ENCODE assay signal across 8 cellular contexts in the genomic region with DNA sequence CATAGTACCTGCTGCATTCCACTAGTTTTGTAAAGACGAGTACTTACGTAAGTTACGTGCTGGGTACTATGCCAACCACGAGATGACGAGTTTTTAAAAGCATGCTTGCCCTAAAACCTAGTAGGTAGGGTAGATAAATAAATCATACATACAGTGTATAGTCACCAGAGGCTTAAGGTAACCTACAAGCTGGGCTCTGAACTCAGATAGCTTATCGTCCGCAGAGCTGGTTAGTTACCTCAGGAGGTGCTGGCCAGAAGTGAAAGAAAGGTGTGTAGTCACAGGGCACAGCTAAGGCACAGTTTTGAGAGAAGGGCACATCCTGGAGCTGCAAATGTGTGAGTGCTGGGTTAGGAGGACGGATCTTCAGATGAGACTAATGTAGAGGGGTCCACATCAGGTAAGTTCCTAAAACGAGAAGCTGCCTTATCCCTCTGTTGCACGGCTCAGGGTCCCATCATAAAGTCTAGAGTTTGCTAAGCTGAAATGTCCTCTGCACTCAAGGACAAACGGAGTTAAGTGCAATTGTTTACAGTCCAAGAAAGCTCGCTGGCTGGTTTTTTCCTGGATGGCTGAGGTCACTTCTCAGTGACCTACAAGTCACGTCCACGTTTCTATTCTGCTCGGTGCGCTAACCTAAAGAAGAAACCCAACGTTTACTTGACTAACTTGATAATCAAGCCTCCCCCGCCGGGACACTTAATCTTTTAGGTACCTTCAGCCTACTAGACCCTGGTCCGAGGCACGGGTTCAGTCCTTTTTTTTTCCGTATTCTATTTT. TPM values are rescaled to one million over a fixed set of nuclear protein-coding genes. Genes with fewer than 3 reads are reported as not detected.
A peak's percentile ranks its signal among the peaks of the same experiment; 100 is the strongest.
DNase-seq lines count a peak whose midpoint lies in the region; ATAC-seq and TF ChIP-seq lines count a peak whose summit lies in the region.

No MANE protein-coding gene starts in this region.

- H3K36me3 Mint-ChIP-seq in CD8-positive, alpha-beta T cell, result no peaks in the 10 kb centered on the region
- no peaks in the 10 kb centered on the region for H3K36me3 Mint-ChIP-seq in activated CD8-positive, alpha-beta T cell treated with anti-CD3 and anti-CD28 coated beads, Interleukin-2, amount 10 ng/mL, durations not matched to agents 7 days and 5 days (ENCODE audit: low read depth)

- no peak for TF ChIP-seq EP300 in sigmoid colon (IDR thresholded peaks at IDR 0.05)

- H3K27ac ChIP-seq in CD8-positive, alpha-beta T cell (ENCODE audit: low read depth, low read length), result peak overlapping the region; percentile 26
- H3K27ac ChIP-seq in sigmoid colon, result peak overlapping the region; percentile 91 to 97 (median 96)

- no peak for ATAC-seq in CD8-positive, alpha-beta T cell
- peak; percentile 7 for ATAC-seq in HG02571 (IDR thresholded peaks at IDR 0.05; ENCODE audit: unreplicated experiment)
- ATAC-seq in activated CD8-positive, alpha-beta T cell treated with anti-CD3 and anti-CD28 coated beads, Interleukin-2, amount 10 ng/mL, durations not matched to agents 7 days and 5 days, result no peak
- peak; percentile 11 for ATAC-seq in left ventricle myocardium superior
- no peak for ATAC-seq in sciatic nerve

- H3K4me1 Mint-ChIP-seq in CD8-positive, alpha-beta T cell (ENCODE audit: low read depth), result peaks cover 27% of the 10 kb centered on the region
- H3K4me1 Mint-ChIP-seq in activated CD8-positive, alpha-beta T cell treated with anti-CD3 and anti-CD28 coated beads, Interleukin-2, amount 10 ng/mL, durations not matched to agents 7 days and 5 days (ENCODE audit: low read depth), result peaks cover 19% of the 10 kb centered on the region

- H3K9me3 Mint-ChIP-seq in CD8-positive, alpha-beta T cell, result no peaks in the 10 kb centered on the region
- H3K9me3 Mint-ChIP-seq in activated CD8-positive, alpha-beta T cell treated with anti-CD3 and anti-CD28 coated beads, Interleukin-2, amount 10 ng/mL, durations not matched to agents 7 days and 5 days (ENCODE audit: insufficient read depth), result no peaks in the 10 kb centered on the region

- WGBS in sigmoid colon, 2 donors, result 12 to 34% methylated on average over 22 of the region's 22 CpGs

- H3K4me3 ChIP-seq in CD8-positive, alpha-beta T cell (ENCODE audit: low read depth, low read length), result peak overlapping the region; percentile 62
- peak overlapping the region; percentile 87 to 99 (median 97) for H3K4me3 ChIP-seq in sigmoid colon

- CTCF ChIA-PET in CD8-positive, alpha-beta T cell (lab: Charles Lee), result interaction anchor here (1.5 to 1.6 kb wide), 2 partner anchors 70 to 140 kb away, joined by 4 to 5 read pairs; partner anchors contain the start of gene SNX2
- CTCF ChIA-PET in activated CD8-positive, alpha-beta T cell treated with anti-CD3 and anti-CD28 coated beads, Interleukin-2, amount 10 ng/mL, durations not matched to agents 7 days and 5 days (lab: Charles Lee), result interaction anchor here (1.3 kb wide), 1 partner anchor 141 kb away, joined by 3 read pairs; no protein-coding TSS in a partner anchor

- TF ChIP-seq CTCF in CD8-positive, alpha-beta T cell (IDR thresholded peaks at IDR 0.05), result no peak
- TF ChIP-seq CTCF in sigmoid colon (IDR thresholded peaks at IDR 0.05), result no peak

- no peak for DNase-seq in CD8-positive, alpha-beta T cell
- no peak for DNase-seq in activated CD8-positive, alpha-beta T cell treated with anti-CD3 and anti-CD28 coated beads, Interleukin-2, amount 10 ng/mL, durations not matched to agents 7 days and 5 days
- no peak for DNase-seq in left ventricle myocardium superior
- DNase-seq in sigmoid colon, result no peak
- no peak for DNase-seq in AG08396 (ENCODE audit: low spot score)
- DNase-seq in sciatic nerve (ENCODE audit: low spot score), result no peak
- no peak for DNase-seq in NCI-H1092 treated with DMSO at 0.1 percent for 48 hours (lab: John Stamatoyannopoulos, UW)

- intact Hi-C loops in CD8-positive, alpha-beta T cell (cut with DNase I, micrococcal nuclease), result loop anchor here (2.0 to 10.0 kb wide), 2 partner anchors 70 to 580 kb away; partner anchors contain the start of genes CEP120 (in 1 of the 2) and SNX2 (in 1 of the 2)
- intact Hi-C loops in left ventricle myocardium superior (cut with micrococcal nuclease) (no loop called here), sigmoid colon (cut with DNase I) (loop anchor here (2.0 kb wide), 2 partner anchors 70 to 192 kb away; partner anchors contain the start of genes PPIC and SNX2), sciatic nerve (cut with DNase I) (no loop called here)

- TF ChIP-seq POLR2A in sigmoid colon (IDR thresholded peaks at IDR 0.05), result no peak

- no peaks in the 10 kb centered on the region for H3K36me3 ChIP-seq in CD8-positive, alpha-beta T cell (ENCODE audit: insufficient read depth, low read length)
- no peaks in the 10 kb centered on the region for H3K36me3 ChIP-seq in sigmoid colon

- peaks cover 11% of the 10 kb centered on the region for H3K4me1 ChIP-seq in CD8-positive, alpha-beta T cell (ENCODE audit: insufficient read depth, low read length)
- peaks cover 0 to 31% (median 20%) of the 10 kb centered on the region in 4 donors for H3K4me1 ChIP-seq in sigmoid colon

- H3K27me3 ChIP-seq in CD8-positive, alpha-beta T cell (ENCODE audit: insufficient read depth, low read length), result no peaks in the 10 kb centered on the region
- no peaks in the 10 kb centered on the region for H3K27me3 ChIP-seq in sigmoid colon

- no peaks in the 10 kb centered on the region for H3K9me3 ChIP-seq in CD8-positive, alpha-beta T cell (ENCODE audit: low read length)
- no peaks in the 10 kb centered on the region for H3K9me3 ChIP-seq in sigmoid colon

- H3K4me3 Mint-ChIP-seq in CD8-positive, alpha-beta T cell, result peak overlapping the region; percentile 90
- peak overlapping the region; percentile 81 for H3K4me3 Mint-ChIP-seq in activated CD8-positive, alpha-beta T cell treated with anti-CD3 and anti-CD28 coated beads, Interleukin-2, amount 10 ng/mL, durations not matched to agents 7 days and 5 days

- H3K27ac Mint-ChIP-seq in CD8-positive, alpha-beta T cell, result peak overlapping the region; percentile 78
- H3K27ac Mint-ChIP-seq in activated CD8-positive, alpha-beta T cell treated with anti-CD3 and anti-CD28 coated beads, Interleukin-2, amount 10 ng/mL, durations not matched to agents 7 days and 5 days, result no peak overlapping the region

- H3K27me3 Mint-ChIP-seq in CD8-positive, alpha-beta T cell (ENCODE audit: low read depth), result peaks cover 12% of the 10 kb centered on the region
- H3K27me3 Mint-ChIP-seq in activated CD8-positive, alpha-beta T cell treated with anti-CD3 and anti-CD28 coated beads, Interleukin-2, amount 10 ng/mL, durations not matched to agents 7 days and 5 days (ENCODE audit: low read depth), result peaks cover 30% of the 10 kb centered on the region

- POLR2A ChIA-PET in CD8-positive, alpha-beta T cell (lab: Charles Lee), result interaction anchor here (1.0 to 2.3 kb wide), 5 partner anchors 24 to 579 kb away, joined by 3 to 10 read pairs (median 8); partner anchors contain the start of genes CEP120 and SNX2
- POLR2A ChIA-PET in activated CD8-positive, alpha-beta T cell treated with anti-CD3 and anti-CD28 coated beads, Interleukin-2, amount 10 ng/mL, durations not matched to agents 7 days and 5 days (lab: Charles Lee), result no interaction called here

RNA-seq across cellular contexts. Expression of gene SNX24, which starts 1.1 kb away (rescaled TPM):
- total RNA-seq in CD8-positive, alpha-beta T cell, result under 1 TPM; 0.33 to 0.87 TPM
- 1 to 10 TPM in 1 of 2 experiments, under 1 TPM in 1; 0.29 to 1.6 TPM for total RNA-seq in activated CD8-positive, alpha-beta T cell treated with anti-CD3 and anti-CD28 coated beads, Interleukin-2, amount 10 ng/mL, durations not matched to agents 7 days and 5 days
- total RNA-seq in left ventricle myocardium superior (19.3 TPM), sigmoid colon (10 to 100 TPM in 3 of 4 donors, 1 to 10 TPM in 1; 8.2 to 21.0 (median 10.6) TPM), sciatic nerve (38.2 TPM)
- 10 to 100 TPM in 2 of 3 donors, 1 to 10 TPM in 1; 7.3 to 28.2 (median 22.7) TPM for polyA plus RNA-seq in sigmoid colon

Comparison
In these comparisons a context has a peak if more than half of its experiments do, and no peak if none do; other contexts are left out.
1. ATAC-seq: peak in HG02571 (single experiment) and left ventricle myocardium superior (single experiment); none in CD8-positive, alpha-beta T cell (single experiment), activated CD8-positive, alpha-beta T cell treated with anti-CD3 and anti-CD28 coated beads, Interleukin-2, amount 10 ng/mL, durations not matched to agents 7 days and 5 days (single experiment) and sciatic nerve (single experiment).
2. intact Hi-C loops: an anchor here in CD8-positive, alpha-beta T cell (2.0 to 10.0 kb wide) and sigmoid colon (2.0 kb wide); none called in left ventricle myocardium superior and sciatic nerve.